ENCODE assay signal across 22 cellular contexts in genomic region chr1:226095286-226095685, GRCh38.
"Had no signal": no experiment of that assay in that cellular context is flagged by ENCODE, and none has a peak within 500 bp of the region (broad histone marks: within the 10 kb centered on the region; RNA-seq: fewer than 3 reads in every experiment).

No MANE protein-coding gene starts in this region.

- H3K4me3 Mint-ChIP-seq: dendritic cell treated with granulocyte-macrophage colony-stimulating factor and Interleukin-4, amounts not matched to agents 40 ng/mL and 50 ng/mL, for 4 days; effector memory CD8-positive, alpha-beta T cell; naive thymus-derived CD4-positive, alpha-beta T cell; nephron progenitor cell; stimulated activated memory B cell treated with anti-CD40 and anti-IgM and Interleukin-4, amounts not matched to agents 10 μg/mL and 1 μg/mL and 100 μg/mL, for 72 hours; stimulated activated naive CD8-positive, alpha-beta T cell treated with anti-CD3 and anti-CD28 coated beads, Interleukin-15, amount 100 ng/mL, for 72 hours had no signal

- DNase-seq: effector memory CD8-positive, alpha-beta T cell; esophagus squamous epithelium; foreskin fibroblast; kidney; left colon; mesendoderm; naive thymus-derived CD4-positive, alpha-beta T cell; nephron progenitor cell; stimulated activated CD4-positive, alpha-beta T cell treated with anti-CD3 and anti-CD28 coated beads, Interleukin-15, amount 100 ng/mL, for 24 hours; stimulated activated CD4-positive, alpha-beta T cell treated with anti-CD3 and anti-CD28 coated beads, Interleukin-1b, Interleukin-23, amount 100 ng/mL, for 48 hours; stimulated activated CD4-positive, alpha-beta T cell treated with anti-CD3 and anti-CD28 coated beads, Interleukin-4, amount 100 ng/mL, for 24 hours; stimulated activated naive CD8-positive, alpha-beta T cell treated with anti-CD3 and anti-CD28 coated beads, Interleukin-15, amount 100 ng/mL, for 72 hours; testis had no signal

- H3K4me3 ChIP-seq: esophagus squamous epithelium, gastroesophageal sphincter, hepatocyte, right atrium auricular region, testis, tibial nerve had no signal

- ATAC-seq: effector memory CD8-positive, alpha-beta T cell; gastroesophageal sphincter; left colon; naive thymus-derived CD4-positive, alpha-beta T cell; stimulated activated memory B cell treated with anti-CD40 and anti-IgM and Interleukin-4, amounts not matched to agents 10 μg/mL and 1 μg/mL and 100 μg/mL, for 72 hours; stimulated activated naive CD8-positive, alpha-beta T cell treated with anti-CD3 and anti-CD28 coated beads, Interleukin-15, amount 100 ng/mL, for 72 hours had no signal

- H3K4me2 ChIP-seq: hepatocyte had no signal

- H3K9me3 Mint-ChIP-seq: dendritic cell treated with granulocyte-macrophage colony-stimulating factor and Interleukin-4, amounts not matched to agents 40 ng/mL and 50 ng/mL, for 4 days; effector memory CD8-positive, alpha-beta T cell; naive thymus-derived CD4-positive, alpha-beta T cell; nephron progenitor cell; stimulated activated memory B cell treated with anti-CD40 and anti-IgM and Interleukin-4, amounts not matched to agents 10 μg/mL and 1 μg/mL and 100 μg/mL, for 72 hours; stimulated activated naive CD8-positive, alpha-beta T cell treated with anti-CD3 and anti-CD28 coated beads, Interleukin-15, amount 100 ng/mL, for 72 hours had no signal

- H3K27me3 ChIP-seq: esophagus squamous epithelium, hepatocyte, right atrium auricular region, testis, tibial nerve had no signal

- H3K36me3 Mint-ChIP-seq: naive thymus-derived CD4-positive, alpha-beta T cell; stimulated activated memory B cell treated with anti-CD40 and anti-IgM and Interleukin-4, amounts not matched to agents 10 μg/mL and 1 μg/mL and 100 μg/mL, for 72 hours had no signal

- H3K79me2 ChIP-seq: hepatocyte had no signal

- H3K27me3 Mint-ChIP-seq: stimulated activated memory B cell treated with anti-CD40 and anti-IgM and Interleukin-4, amounts not matched to agents 10 μg/mL and 1 μg/mL and 100 μg/mL, for 72 hours had no signal

- H3K27ac Mint-ChIP-seq: dendritic cell treated with granulocyte-macrophage colony-stimulating factor and Interleukin-4, amounts not matched to agents 40 ng/mL and 50 ng/mL, for 4 days; effector memory CD8-positive, alpha-beta T cell; naive thymus-derived CD4-positive, alpha-beta T cell; nephron progenitor cell; stimulated activated memory B cell treated with anti-CD40 and anti-IgM and Interleukin-4, amounts not matched to agents 10 μg/mL and 1 μg/mL and 100 μg/mL, for 72 hours; stimulated activated naive CD8-positive, alpha-beta T cell treated with anti-CD3 and anti-CD28 coated beads, Interleukin-15, amount 100 ng/mL, for 72 hours had no signal

- H3K9me3 ChIP-seq: esophagus squamous epithelium, gastroesophageal sphincter, neutrophil, right atrium auricular region, testis, tibial nerve had no signal

- H3K36me3 ChIP-seq: esophagus squamous epithelium, gastroesophageal sphincter, neutrophil, right atrium auricular region, tibial nerve had no signal

- FAIRE-seq: colon, kidney had no signal

- H2AFZ ChIP-seq: hepatocyte had no signal

- H3K27ac ChIP-seq: epithelial cell of prostate, esophagus squamous epithelium, gastroesophageal sphincter, hepatocyte, neutrophil, right atrium auricular region, testis, tibial nerve had no signal
